In the genomic region with DNA sequence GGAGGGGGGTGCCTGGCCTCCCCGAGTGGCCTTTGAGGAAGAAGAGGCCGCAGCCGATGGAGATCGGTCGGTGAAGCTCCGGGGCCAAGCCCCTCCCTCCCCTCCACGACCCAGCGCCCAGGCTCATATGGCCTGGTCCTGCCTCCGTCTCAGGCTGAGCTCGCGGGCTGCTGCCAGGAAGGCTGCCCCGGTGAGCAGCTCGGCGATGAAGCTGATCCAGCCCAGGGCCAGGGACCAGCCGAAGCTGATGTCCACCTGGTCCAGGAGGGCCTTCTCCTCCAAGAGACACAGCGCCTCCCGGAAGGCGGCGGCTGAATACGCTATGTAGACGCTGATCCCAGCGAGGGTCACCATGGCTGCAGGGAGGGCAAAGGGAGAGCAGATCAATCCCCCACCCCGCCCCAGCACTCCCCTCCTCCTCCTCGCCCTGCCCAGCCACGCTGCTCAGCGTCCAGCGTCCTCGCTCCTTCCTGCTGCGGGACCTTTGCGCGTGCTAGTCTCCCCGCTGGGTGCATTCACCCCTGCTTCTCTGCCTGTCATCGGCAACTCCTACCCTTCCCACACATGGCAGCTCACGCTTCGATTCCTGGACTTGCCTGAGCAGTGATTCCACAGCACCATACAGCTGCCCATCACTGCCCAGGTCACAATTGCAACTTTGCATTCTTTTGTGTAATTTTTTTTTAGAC, we compare ENCODE assay signal across 27 cellular contexts. TPM values are rescaled to one million over a fixed set of nuclear protein-coding genes. Genes with fewer than 3 reads are reported as not detected.
A peak's percentile ranks its signal among the peaks of the same experiment; 100 is the strongest.
DNase-seq lines count a peak whose midpoint lies in the region; ATAC-seq and TF ChIP-seq lines count a peak whose summit lies in the region.
"Had no signal": no experiment of that assay in that cellular context is flagged by ENCODE, and none has a peak within 500 bp of the region (broad histone marks: within the 10 kb centered on the region; RNA-seq: fewer than 3 reads in every experiment).

No MANE protein-coding gene starts in this region.

- H3K36me3 ChIP-seq in H7 (replicated peaks; ENCODE audit: control insufficient read depth, insufficient read depth, low read length) (no peaks in the 10 kb centered on the region), endodermal cell (ENCODE audit: control insufficient read depth, insufficient read depth, low read length) (no peaks in the 10 kb centered on the region), mesendoderm (ENCODE audit: control insufficient read depth, insufficient read depth, low read length) (no peaks in the 10 kb centered on the region), tibial nerve (no peaks in the 10 kb centered on the region), mammary epithelial cell (ENCODE audit: insufficient read depth, low read length) (no peaks in the 10 kb centered on the region)

- 83 to 93% methylated on average over 22 to 35 of the region's 35 CpGs for WGBS in endodermal cell (ENCODE audit: insufficient coverage in 1 of 2, insufficient read length in 1 of 2), 2 experiments
- WGBS in mesendoderm (ENCODE audit: extremely low coverage, insufficient coverage, low lambda C conversion rate): no CpG with 5 or more reads among the region's 35 CpGs
- 43 to 49% methylated on average over 32 of the region's 35 CpGs for WGBS in tibial nerve, 2 donors
- 94% methylated on average over 7 of the region's 35 CpGs for WGBS in mammary epithelial cell (ENCODE audit: low coverage, missing lambda C conversion rate)

- H3K4me2 ChIP-seq in mesendoderm (ENCODE audit: low read length) (peak overlapping the region; percentile 30), mammary epithelial cell (ENCODE audit: insufficient read depth, low read depth, low read length) (no peak overlapping the region)
- H3K4me2 ChIP-seq: KMS-11 had no signal

- peaks cover 11% of the 10 kb centered on the region for H3K4me1 ChIP-seq in endodermal cell (ENCODE audit: control insufficient read depth, insufficient read depth, low read length)
- peaks cover 2% of the 10 kb centered on the region for H3K4me1 ChIP-seq in mesendoderm (ENCODE audit: control insufficient read depth, low read depth, low read length)
- peaks cover 0 to 35% (median 13%) of the 10 kb centered on the region in 4 donors for H3K4me1 ChIP-seq in tibial nerve
- no peaks in the 10 kb centered on the region for H3K4me1 ChIP-seq in mammary epithelial cell (ENCODE audit: insufficient read depth, low read length)
- H3K4me1 ChIP-seq: psoas muscle had no signal

- intact Hi-C loops in mammary epithelial cell (cut with micrococcal nuclease): loop anchor here (5.0 to 10.0 kb wide), 2 partner anchors 438 to 1885 kb away; no protein-coding TSS in a partner anchor

- H3K79me2 ChIP-seq in mesendoderm (ENCODE audit: control insufficient read depth, insufficient read depth, low read length): no peaks in the 10 kb centered on the region
- no peaks in the 10 kb centered on the region for H3K79me2 ChIP-seq in mammary epithelial cell (ENCODE audit: insufficient read depth, low read length)

- DNase-seq in H7 (peak; percentile 66), endodermal cell (peak; percentile 72), mesendoderm (no peak), tibial nerve (ENCODE audit: low spot score in 2 of 2) (no peak), mammary epithelial cell (no peak)
- no peak for DNase-seq in activated naive CD4-positive, alpha-beta T cell treated with anti-CD3 and anti-CD28 coated beads, Interleukin-2, amount 50 U/mL, for 72 hours (ENCODE audit: low spot score in 2 of 2)
- DNase-seq: activated CD4-positive, alpha-beta T cell treated with anti-CD3 and anti-CD28 coated beads for 48 hours; activated T-cell treated with anti-CD3 and anti-CD28 coated beads, Interleukin-2, amount 50 U/mL, for 4 hours; DND-41; left colon; MM.1S; NCI-H2081; NCI-H226; nucleus accumbens; psoas muscle; SHP77; stimulated activated CD4-positive, alpha-beta T cell treated with anti-CD3 and anti-CD28 coated beads, Interleukin-1b, Interleukin-23, amount 100 ng/mL, for 48 hours had no signal

- H3K27me3 Mint-ChIP-seq in endodermal cell (ENCODE audit: insufficient read depth): no peaks in the 10 kb centered on the region

- H3K56ac ChIP-seq in mesendoderm (ENCODE audit: low read length): peak overlapping the region; percentile 77

- peak overlapping the region; percentile 45 for H3K27ac ChIP-seq in endodermal cell (ENCODE audit: low read depth, low read length)
- H3K27ac ChIP-seq in mesendoderm (ENCODE audit: low read depth, low read length): no peak overlapping the region
- peak overlapping the region in 3 of 4 donors; percentile 16 to 77 (median 64) for H3K27ac ChIP-seq in tibial nerve
- no peak overlapping the region for H3K27ac ChIP-seq in mammary epithelial cell (ENCODE audit: insufficient read depth, low read depth, low read length)
- H3K27ac ChIP-seq: KMS-11, psoas muscle, skin epidermis had no signal

- no peak overlapping the region for H4K5ac ChIP-seq in mesendoderm (ENCODE audit: low read length)

- no peak overlapping the region for H2BK15ac ChIP-seq in mesendoderm (replicated peaks; ENCODE audit: low read depth)

- H3K9me3 Mint-ChIP-seq in endodermal cell: no peaks in the 10 kb centered on the region
- no peaks in the 10 kb centered on the region for H3K9me3 Mint-ChIP-seq in activated naive CD4-positive, alpha-beta T cell treated with anti-CD3 and anti-CD28 coated beads, Interleukin-2, amount 50 U/mL, for 72 hours
- H3K9me3 Mint-ChIP-seq: activated T-cell treated with anti-CD3 and anti-CD28 coated beads, Interleukin-2, amount 50 U/mL, for 4 hours; central memory CD8-positive, alpha-beta T cell; memory B cell; T-helper 2 cell treated with Interferon-gamma antibody and Interleukin-4, amounts not matched to agents 5 μg/mL and 100 μg/mL, for 36 hours; type B pancreatic cell had no signal

- CTCF ChIA-PET in mammary epithelial cell (lab: Charles Lee; ENCODE audit: low non-redundant PET): no interaction called here

- no peak overlapping the region for H2AK5ac ChIP-seq in mesendoderm (ENCODE audit: low read length)

- no peak overlapping the region for H2BK120ac ChIP-seq in mesendoderm (ENCODE audit: low read depth, low read length)

- H4K8ac ChIP-seq in mesendoderm (ENCODE audit: low read depth, low read length): no peak overlapping the region

- no peak overlapping the region for H3K23ac ChIP-seq in mesendoderm (ENCODE audit: low read length)

- H3K4me3 Mint-ChIP-seq in endodermal cell: no peak overlapping the region
- H3K4me3 Mint-ChIP-seq: activated T-cell treated with anti-CD3 and anti-CD28 coated beads, Interleukin-2, amount 50 U/mL, for 4 hours; central memory CD8-positive, alpha-beta T cell; memory B cell; T-helper 2 cell treated with Interferon-gamma antibody and Interleukin-4, amounts not matched to agents 5 μg/mL and 100 μg/mL, for 36 hours; type B pancreatic cell had no signal

- TF ChIP-seq CTCF in endodermal cell (conservative IDR thresholded peaks at IDR 0.05) (no peak), tibial nerve (IDR thresholded peaks at IDR 0.05) (no peak), mammary epithelial cell (conservative IDR thresholded peaks at IDR 0.05 in 1 of 2, IDR thresholded peaks at IDR 0.05 in 1 of 2; ENCODE audit: extremely low read depth in 1 of 2, insufficient read depth in 1 of 2, low read depth in 1 of 2, low read length in 2 of 2) (no peak)

- H3K27me3 ChIP-seq in H7 (ENCODE audit: control insufficient read depth, insufficient read depth, low read length) (no peaks in the 10 kb centered on the region), endodermal cell (ENCODE audit: control insufficient read depth, insufficient read depth, low read length, poor library complexity, severe bottlenecking) (no peaks in the 10 kb centered on the region), mesendoderm (ENCODE audit: insufficient read depth, low read length, poor library complexity) (no peaks in the 10 kb centered on the region), tibial nerve (peaks cover 0 to 7% of the 10 kb centered on the region in 2 donors), mammary epithelial cell (ENCODE audit: insufficient read depth, low read length) (no peaks in the 10 kb centered on the region)

- no peak for ATAC-seq in activated naive CD4-positive, alpha-beta T cell treated with anti-CD3 and anti-CD28 coated beads, Interleukin-2, amount 50 U/mL, for 72 hours
- ATAC-seq in HG02938 (IDR thresholded peaks at IDR 0.05; ENCODE audit: unreplicated experiment): no peak
- ATAC-seq: activated T-cell treated with anti-CD3 and anti-CD28 coated beads, Interleukin-2, amount 50 U/mL, for 4 hours; GM12878; left colon; psoas muscle had no signal

- no peak overlapping the region for H2BK5ac ChIP-seq in mesendoderm (ENCODE audit: low read length)

- H3K9me3 ChIP-seq in endodermal cell (ENCODE audit: control insufficient read depth, low read length) (no peaks in the 10 kb centered on the region), tibial nerve (no peaks in the 10 kb centered on the region), mammary epithelial cell (replicated peaks; ENCODE audit: insufficient read depth, low read length) (no peaks in the 10 kb centered on the region)
- H3K9me3 ChIP-seq: psoas muscle had no signal

- no TSS peak for BruUV-seq in mammary epithelial cell (replicated peaks; lab: Mats Ljungman, UMichigan)

- in situ Hi-C loops in mammary epithelial cell (cut with MboI; ENCODE audit: low sequenced_read_pairs in 2 of 2): loop anchor here (5.0 to 25.0 kb wide), 6 partner anchors 53 to 318 kb away; partner anchors contain the start of genes LITAFD (in 2 of the 2) and METTL22 (in 1 of the 2)

- H3K18ac ChIP-seq in mesendoderm (ENCODE audit: low read length): no peak overlapping the region

- no peak overlapping the region for H2AFZ ChIP-seq in mammary epithelial cell (ENCODE audit: low read depth, low read length)

- no peak overlapping the region for H3K4ac ChIP-seq in mesendoderm (ENCODE audit: low read depth, low read length)

- TF ChIP-seq POLR2A in tibial nerve (IDR thresholded peaks at IDR 0.05): no peak

- H3K4me3 ChIP-seq in H7 (ENCODE audit: insufficient read depth, low read depth, low read length) (peak overlapping the region; percentile 8; the same call in 1 of the 2 replicates), endodermal cell (ENCODE audit: low read length) (no peak overlapping the region), mesendoderm (ENCODE audit: low read length) (no peak overlapping the region), tibial nerve (no peak overlapping the region), mammary epithelial cell (replicated peaks in 1 of 3; ENCODE audit: insufficient read depth in 1 of 3, low read depth in 2 of 3, low read length in 3 of 3) (no peak overlapping the region)
- H3K4me3 ChIP-seq: GM12878, psoas muscle, skin epidermis had no signal

- dilution Hi-C loops in mammary epithelial cell (cut with HindIII; ENCODE audit: low sequenced_read_pairs): loop anchor here (5.0 kb wide), 2 partner anchors 38 to 68 kb away; no protein-coding TSS in a partner anchor

- peaks cover 13% of the 10 kb centered on the region for H3K4me1 Mint-ChIP-seq in endodermal cell
- H3K4me1 Mint-ChIP-seq: central memory CD8-positive, alpha-beta T cell; memory B cell had no signal

- H3K27ac Mint-ChIP-seq in endodermal cell: no peak overlapping the region
- H3K27ac Mint-ChIP-seq in activated naive CD4-positive, alpha-beta T cell treated with anti-CD3 and anti-CD28 coated beads, Interleukin-2, amount 50 U/mL, for 72 hours: peak overlapping the region in 1 of 2 donors; percentile 80
- H3K27ac Mint-ChIP-seq: memory B cell; T-helper 2 cell treated with Interferon-gamma antibody and Interleukin-4, amounts not matched to agents 5 μg/mL and 100 μg/mL, for 36 hours had no signal

- H3K79me1 ChIP-seq in mesendoderm (ENCODE audit: low read length): no peaks in the 10 kb centered on the region

- TF ChIP-seq EP300 in tibial nerve (IDR thresholded peaks at IDR 0.05): no peak

- no peaks in the 10 kb centered on the region for H3K36me3 Mint-ChIP-seq in endodermal cell (ENCODE audit: low read depth)
- no peaks in the 10 kb centered on the region for H3K36me3 Mint-ChIP-seq in activated naive CD4-positive, alpha-beta T cell treated with anti-CD3 and anti-CD28 coated beads, Interleukin-2, amount 50 U/mL, for 72 hours
- H3K36me3 Mint-ChIP-seq: memory B cell, type B pancreatic cell had no signal

- H3K9ac ChIP-seq in endodermal cell (ENCODE audit: extremely low read depth, low read length, poor library complexity, severe bottlenecking) (no peak overlapping the region), mesendoderm (ENCODE audit: low read length) (peak overlapping the region; percentile 54), mammary epithelial cell (ENCODE audit: insufficient read depth, low read length) (no peak overlapping the region)
- H3K9ac ChIP-seq: KMS-11 had no signal

- no peaks in the 10 kb centered on the region for H4K20me1 ChIP-seq in mammary epithelial cell (ENCODE audit: insufficient read depth, low read length)

RNA-seq across cellular contexts. Expression of gene TMEM114, which starts 20.5 kb away (rescaled TPM):
- total RNA-seq in H7 (2014; rRNA removed; shearing (Covaris generic)): 4.1 TPM in 1 of 2 replicates, not detected in the other
- total RNA-seq in endodermal cell (under 1 TPM in 1 of 2 donors, not detected in 1; 0.40 TPM), tibial nerve (not detected), mammary epithelial cell (not detected)
- polyA plus RNA-seq in endodermal cell (2013, experiment 1 of 2): not detected
- not detected for polyA plus RNA-seq in endodermal cell (2013, experiment 2 of 2)
- polyA plus RNA-seq in mesendoderm (2013, experiment 1 of 2): 0.04 TPM
- not detected for polyA plus RNA-seq in mesendoderm (2013, experiment 2 of 2)
- total RNA-seq in activated naive CD4-positive, alpha-beta T cell treated with anti-CD3 and anti-CD28 coated beads, Interleukin-2, amount 50 U/mL, for 72 hours: not detected
- polyA plus RNA-seq in mammary epithelial cell: not detected
- not detected for polyA minus RNA-seq in mammary epithelial cell
- total RNA-seq: activated T-cell treated with anti-CD3 and anti-CD28 coated beads, Interleukin-2, amount 50 U/mL, for 4 hours; GM12878; left colon; myocyte; psoas muscle had no signal
- polyA plus RNA-seq: adipose tissue, GM12878, psoas muscle had no signal

RNA-seq across cellular contexts. Expression of gene METTL22, which starts 51.7 kb away (rescaled TPM):
- total RNA-seq in H7 (2014; rRNA removed; shearing (Covaris generic)): 43.7 and 53.6 TPM in 2 replicates
- total RNA-seq in endodermal cell (10 to 100 TPM; 55.1 to 70.5 TPM), tibial nerve (10 to 100 TPM; 34.3 to 69.5 (median 46.6) TPM), mammary epithelial cell (10 to 100 TPM; 35.2 to 40.9 TPM)
- 48.4 TPM for polyA plus RNA-seq in endodermal cell (2013, experiment 1 of 2)
- 40.6 TPM for polyA plus RNA-seq in endodermal cell (2013, experiment 2 of 2)
- polyA plus RNA-seq in mesendoderm (2013, experiment 1 of 2): 28.0 TPM
- 26.5 TPM for polyA plus RNA-seq in mesendoderm (2013, experiment 2 of 2)
- 10 to 100 TPM; 38.9 to 50.7 TPM for total RNA-seq in activated naive CD4-positive, alpha-beta T cell treated with anti-CD3 and anti-CD28 coated beads, Interleukin-2, amount 50 U/mL, for 72 hours
- polyA plus RNA-seq in mammary epithelial cell: 21.2 TPM
- 19.6 TPM for polyA minus RNA-seq in mammary epithelial cell

Comparison
In these comparisons a context has a peak if more than half of its experiments do, and no peak if none do; other contexts are left out.
1. DNase-seq: peak in H7 (single experiment) and endodermal cell (single experiment); none in mesendoderm (single experiment), tibial nerve (0 of 2), activated naive CD4-positive, alpha-beta T cell treated with anti-CD3 and anti-CD28 coated beads, Interleukin-2, amount 50 U/mL, for 72 hours (0 of 2) and mammary epithelial cell (single experiment).
2. H3K27ac ChIP-seq: peak in endodermal cell (single experiment) and tibial nerve (3 of 4); none in mesendoderm (single experiment) and mammary epithelial cell (single experiment).